ENCODE assay signal across 11 cellular contexts in the genomic region with DNA sequence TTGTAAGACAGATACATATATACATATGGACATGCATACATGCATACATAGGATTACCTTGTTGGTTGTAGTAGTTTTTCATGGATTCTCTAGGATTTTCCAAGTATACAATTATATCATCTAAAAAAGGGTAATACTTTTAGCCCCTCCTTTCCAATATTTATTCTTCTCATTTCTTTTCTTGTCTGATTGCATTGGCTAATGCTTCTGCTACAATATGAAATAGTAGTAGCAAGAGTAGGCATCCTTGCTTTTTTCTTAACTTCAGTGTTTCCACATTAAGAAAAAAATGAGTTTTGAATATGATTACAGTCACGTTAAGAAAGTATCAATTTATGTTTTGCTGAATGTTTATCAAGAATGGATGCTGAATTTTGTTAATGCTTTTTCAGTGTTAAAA. TPM values are rescaled to one million over a fixed set of nuclear protein-coding genes. Genes with fewer than 3 reads are reported as not detected.
"Had no signal": no experiment of that assay in that cellular context is flagged by ENCODE, and none has a peak within 500 bp of the region (broad histone marks: within the 10 kb centered on the region; RNA-seq: fewer than 3 reads in every experiment).

No MANE protein-coding gene starts in this region.

- FAIRE-seq: H1, H54 had no signal

- H3K4me3 ChIP-seq: GM23248, GM23338, HAP-1 had no signal

- H3K4me2 ChIP-seq: GM23338 had no signal

- H3K9me3 ChIP-seq: HAP-1 had no signal

- DNase-seq: GM23248, GOT3, H7, H9, HCEC 1CT, HFFc6 had no signal

- H3K4me1 ChIP-seq: HAP-1 had no signal

- H2AFZ ChIP-seq: GM23248, GM23338 had no signal

- H3K36me3 ChIP-seq: HAP-1 had no signal

- H3K27ac ChIP-seq: GM23248 had no signal

- ATAC-seq: GM23338, HCT116 had no signal

- H3K9ac ChIP-seq: GM23248 had no signal

RNA-seq across cellular contexts. Expression of a gene that starts 58.0 kb away (rescaled TPM):
- total RNA-seq: GM23248, HFFc6 had no signal
- polyA plus RNA-seq: GM23248 had no signal
